In the genomic region with DNA sequence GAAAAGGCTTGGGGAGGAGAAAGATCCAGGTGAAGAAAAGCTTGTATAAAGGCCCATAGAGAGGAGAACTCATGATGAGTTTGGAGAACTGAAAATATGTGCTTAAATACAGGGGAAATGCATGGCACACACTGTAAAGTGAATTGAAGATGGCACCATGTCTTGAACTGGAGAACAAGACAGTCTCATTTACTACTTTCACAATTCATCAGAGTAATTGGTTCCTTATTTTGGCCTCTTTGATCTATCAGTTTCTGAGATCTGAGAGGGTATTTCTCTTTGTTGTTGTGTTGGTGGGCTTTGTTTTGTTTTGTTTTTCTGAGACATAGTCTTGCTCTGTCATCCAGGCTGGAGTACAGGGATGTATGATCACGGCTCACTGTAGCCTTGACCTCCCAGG, we compare ENCODE assay signal across 30 cellular contexts.
DNase-seq lines count a peak whose midpoint lies in the region; ATAC-seq, FAIRE-seq and TF ChIP-seq lines count a peak whose summit lies in the region.
"Had no signal": no experiment of that assay in that cellular context is flagged by ENCODE, and none has a peak within 500 bp of the region (broad histone marks: within the 10 kb centered on the region; RNA-seq: fewer than 3 reads in every experiment).

No MANE protein-coding gene starts in this region.

- no peak for TF ChIP-seq CTCF in HepG2 (CRISPR knock-in tag; IDR thresholded peaks at IDR 0.05)

- H4K20me1 ChIP-seq in HepG2 (ENCODE audit: insufficient read depth, low read length), result no peaks in the 10 kb centered on the region

- no peak overlapping the region for H2AFZ ChIP-seq in HepG2 (ENCODE audit: low read length)
- H2AFZ ChIP-seq: GM23248 had no signal

- H3K4me3 ChIP-seq in HepG2 (replicated peaks in 1 of 3; ENCODE audit: insufficient read depth in 1 of 3, low read depth in 2 of 3, low read length in 3 of 3), result no peak overlapping the region
- H3K4me3 ChIP-seq: GM23248, skin epidermis, suprapubic skin, upper lobe of left lung had no signal

- no peak for FAIRE-seq in HepG2 (lab: Jason Lieb, UNC)

- intact Hi-C loops in HepG2 (cut with micrococcal nuclease; ENCODE audit: unreplicated experiment) (loop anchor here (10.0 kb wide), 1 partner anchor 245 kb away; a partner anchor contains a TSS), sciatic nerve (cut with DNase I) (no loop called here)

- no peak overlapping the region for H3K4me3 Mint-ChIP-seq in natural killer cell treated with Interleukin-12 subunit alpha and Interleukin-12 subunit beta and Interleukin-15 and Interleukin-18, amount 100 ng/mL, for 72 hours
- H3K4me3 Mint-ChIP-seq: activated CD4-positive, alpha-beta T cell treated with anti-CD3 and anti-CD28 coated beads for 36 hours; activated CD8-positive, alpha-beta T cell treated with anti-CD3 and anti-CD28 coated beads for 36 hours; activated T-helper 1 cell treated with anti-CD3 and anti-CD28 coated beads, Interleukin-12 subunit alpha, Interleukin-12 subunit beta, Interleukin-2, Interleukin-4 antibody, amounts not matched to agents 30 ng/mL and 10 ng/mL and 1 ng/mL, durations not matched to agents 14 hours and 24 hours and 36 hours; endodermal cell; nephron progenitor cell had no signal

- no peak overlapping the region for H3K4me2 ChIP-seq in HepG2 (ENCODE audit: low read depth, low read length)

- in situ Hi-C loops in HepG2 (cut with HindIII; ENCODE audit: extremely low pct_ligation_motif_present, low pct_unique_long_range_greater_than_20kb), result no loop called here

- H3K27ac ChIP-seq in HepG2 (ENCODE audit: extremely low read length, insufficient read depth, low read length), result no peak overlapping the region
- H3K27ac ChIP-seq: C4-2B, GM23248, skin epidermis, suprapubic skin, upper lobe of left lung, VCaP had no signal

- ATAC-seq in GM18498 (IDR thresholded peaks at IDR 0.05; ENCODE audit: unreplicated experiment) (peak; percentile 69), GM21423 (IDR thresholded peaks at IDR 0.05; ENCODE audit: unreplicated experiment) (peak; percentile 60), HG03378 (IDR thresholded peaks at IDR 0.05; ENCODE audit: unreplicated experiment) (peak; percentile 58), HepG2 (peak; percentile 16; the same call in 1 of the 3 replicates), sciatic nerve (no peak), GM21576 (IDR thresholded peaks at IDR 0.05; ENCODE audit: unreplicated experiment) (no peak)
- no peak for ATAC-seq in natural killer cell treated with Interleukin-12 subunit alpha and Interleukin-12 subunit beta and Interleukin-15 and Interleukin-18, amount 100 ng/mL, for 72 hours
- ATAC-seq: activated CD4-positive, alpha-beta T cell treated with anti-CD3 and anti-CD28 coated beads for 36 hours; activated CD8-positive, alpha-beta T cell treated with anti-CD3 and anti-CD28 coated beads for 36 hours had no signal

- H3K9me3 Mint-ChIP-seq in natural killer cell treated with Interleukin-12 subunit alpha and Interleukin-12 subunit beta and Interleukin-15 and Interleukin-18, amount 100 ng/mL, for 72 hours, result no peaks in the 10 kb centered on the region
- H3K9me3 Mint-ChIP-seq: activated CD8-positive, alpha-beta T cell treated with anti-CD3 and anti-CD28 coated beads for 36 hours; activated T-helper 1 cell treated with anti-CD3 and anti-CD28 coated beads, Interleukin-12 subunit alpha, Interleukin-12 subunit beta, Interleukin-2, Interleukin-4 antibody, amounts not matched to agents 30 ng/mL and 10 ng/mL and 1 ng/mL, durations not matched to agents 14 hours and 24 hours and 36 hours; endodermal cell had no signal

- DNase-seq in HepG2 (ENCODE audit: low spot score) (no peak), NCI-H2196 (lab: John Stamatoyannopoulos, UW; ENCODE audit: unreplicated experiment) (no peak), sciatic nerve (ENCODE audit: low spot score) (no peak)
- DNase-seq in natural killer cell treated with Interleukin-12 subunit alpha and Interleukin-12 subunit beta and Interleukin-15 and Interleukin-18, amount 100 ng/mL, for 72 hours (ENCODE audit: low spot score), result no peak
- DNase-seq: activated CD4-positive, alpha-beta T cell treated with anti-CD3 and anti-CD28 coated beads for 36 hours; activated CD8-positive, alpha-beta memory T cell treated with anti-CD3 and anti-CD28 coated beads, Interleukin-2, amount 50 U/mL, for 48 hours; activated CD8-positive, alpha-beta T cell treated with anti-CD3 and anti-CD28 coated beads for 36 hours; activated naive CD4-positive, alpha-beta T cell treated with Interleukin-2 at 50 U/mL for 16 hours; caudate nucleus; dermis blood vessel endothelial cell; endodermal cell; GM23248; Karpas-422; mammary epithelial cell; NCI-H1436; NCI-H774; nephron progenitor cell; RPMI8226; stimulated activated naive CD4-positive, alpha-beta T cell; T1000; upper lobe of left lung had no signal

- H3K36me3 ChIP-seq in HepG2 (replicated peaks in 1 of 2; ENCODE audit: control insufficient read depth in 1 of 2, insufficient read depth in 2 of 2, low read length in 2 of 2), result no peaks in the 10 kb centered on the region
- H3K36me3 ChIP-seq: suprapubic skin, upper lobe of left lung had no signal

- no peak overlapping the region for H3K27ac Mint-ChIP-seq in natural killer cell treated with Interleukin-12 subunit alpha and Interleukin-12 subunit beta and Interleukin-15 and Interleukin-18, amount 100 ng/mL, for 72 hours
- H3K27ac Mint-ChIP-seq: activated CD4-positive, alpha-beta T cell treated with anti-CD3 and anti-CD28 coated beads for 36 hours; activated CD8-positive, alpha-beta T cell treated with anti-CD3 and anti-CD28 coated beads for 36 hours; activated T-helper 1 cell treated with anti-CD3 and anti-CD28 coated beads, Interleukin-12 subunit alpha, Interleukin-12 subunit beta, Interleukin-2, Interleukin-4 antibody, amounts not matched to agents 30 ng/mL and 10 ng/mL and 1 ng/mL, durations not matched to agents 14 hours and 24 hours and 36 hours; endodermal cell; nephron progenitor cell had no signal

- no peaks in the 10 kb centered on the region; a peak in 1 of 5 replicates for H3K27me3 ChIP-seq in HepG2 (ENCODE audit: control insufficient read depth in 1 of 2, insufficient read depth in 2 of 2, low read length in 2 of 2)
- H3K27me3 ChIP-seq: suprapubic skin, upper lobe of left lung had no signal

- BruUV-seq in HepG2 (replicated peaks; lab: Mats Ljungman, UMichigan), result no TSS peak

- POLR2A ChIA-PET in HepG2 (lab: Yijun Ruan, JAX), result interaction anchor here (1.4 kb wide), 1 partner anchor 8 kb away, joined by 3 read pairs; no protein-coding TSS in a partner anchor

- peaks cover 37% of the 10 kb centered on the region for H3K4me1 ChIP-seq in HepG2 (ENCODE audit: insufficient read depth, low read length)
- H3K4me1 ChIP-seq: suprapubic skin had no signal

- TF ChIP-seq EP300 in HepG2 (IDR thresholded peaks at IDR 0.05; ENCODE audit: low read depth in 2 of 2, low read length in 2 of 2) (no peak), HepG2 (CRISPR knock-in tag; IDR thresholded peaks at IDR 0.05; ENCODE audit: borderline replicate concordance) (no peak)

- no peaks in the 10 kb centered on the region for H3K9me3 ChIP-seq in HepG2 (ENCODE audit: low read length)
- H3K9me3 ChIP-seq: suprapubic skin, upper lobe of left lung had no signal

- no peaks in the 10 kb centered on the region for H3K27me3 Mint-ChIP-seq in natural killer cell treated with Interleukin-12 subunit alpha and Interleukin-12 subunit beta and Interleukin-15 and Interleukin-18, amount 100 ng/mL, for 72 hours
- H3K27me3 Mint-ChIP-seq: activated CD4-positive, alpha-beta T cell treated with anti-CD3 and anti-CD28 coated beads for 36 hours; activated CD8-positive, alpha-beta T cell treated with anti-CD3 and anti-CD28 coated beads for 36 hours had no signal

- H3K36me3 Mint-ChIP-seq in natural killer cell treated with Interleukin-12 subunit alpha and Interleukin-12 subunit beta and Interleukin-15 and Interleukin-18, amount 100 ng/mL, for 72 hours, result no peaks in the 10 kb centered on the region

- H3K4me1 Mint-ChIP-seq in natural killer cell treated with Interleukin-12 subunit alpha and Interleukin-12 subunit beta and Interleukin-15 and Interleukin-18, amount 100 ng/mL, for 72 hours (ENCODE audit: low read depth in 2 of 2), result no peaks in the 10 kb centered on the region
- H3K4me1 Mint-ChIP-seq: activated CD4-positive, alpha-beta T cell treated with anti-CD3 and anti-CD28 coated beads for 36 hours had no signal

- no peak overlapping the region for H3K9ac ChIP-seq in HepG2 (ENCODE audit: insufficient read depth, low read depth, low read length)
- H3K9ac ChIP-seq: GM23248 had no signal

- TF ChIP-seq RAD21 in HepG2 (CRISPR knock-in tag; IDR thresholded peaks at IDR 0.05), result no peak

- 72% methylated on average over 1 of the region's 1 CpG for WGBS in HepG2 (ENCODE audit: low lambda C conversion rate)

- CTCF ChIA-PET in HepG2 (lab: Yijun Ruan, JAX; ENCODE audit: low intra/inter-chr PET ratio, low total read pairs), result no interaction called here

- TF ChIP-seq POLR2A in HepG2 (IDR thresholded peaks at IDR 0.05; ENCODE audit: insufficient read depth in 1 of 2, low read depth in 2 of 2, low read length in 2 of 2), result no peak

- H3K79me2 ChIP-seq in HepG2 (ENCODE audit: insufficient read depth, low read length), result no peaks in the 10 kb centered on the region

TF ChIP-seq in HepG2, 621 proteins besides CTCF, POLR2A, EP300 and RAD21:
- TF ChIP-seq ZNF607 (CRISPR knock-in tag; IDR thresholded peaks at IDR 0.05; ENCODE audit: borderline replicate concordance) (no peak), SOX6 (IDR thresholded peaks at IDR 0.05) (no peak), SOX6 (CRISPR knock-in tag; IDR thresholded peaks at IDR 0.05) (0 out of 2 replicates have a peak, but pooled peaks have one; percentile 13), FOXA1 (IDR thresholded peaks at IDR 0.05) (no peak), FOXA1 (CRISPR knock-in tag; IDR thresholded peaks at IDR 0.05) (no peak), MTF1 (CRISPR knock-in tag; IDR thresholded peaks at IDR 0.05) (no peak)

Comparison
In these comparisons a context has a peak if more than half of its experiments do, and no peak if none do; other contexts are left out.
1. ATAC-seq: peak in GM18498 (single experiment), GM21423 (single experiment), HG03378 (single experiment) and HepG2 (single experiment); none in natural killer cell treated with Interleukin-12 subunit alpha and Interleukin-12 subunit beta and Interleukin-15 and Interleukin-18, amount 100 ng/mL, for 72 hours (0 of 2), sciatic nerve (single experiment) and GM21576 (single experiment).